In genomic region chr4:111400736-111401135, GRCh38 we compare ENCODE assay signal across 14 cellular contexts.
DNase-seq lines count a peak whose midpoint lies in the region; ATAC-seq and TF ChIP-seq lines count a peak whose summit lies in the region.
"Had no signal": no experiment of that assay in that cellular context is flagged by ENCODE, and none has a peak within 500 bp of the region (broad histone marks: within the 10 kb centered on the region; RNA-seq: fewer than 3 reads in every experiment).

No MANE protein-coding gene starts in this region.

- POLR2A ChIA-PET in PC-9 (lab: Charles Lee; ENCODE audit: unreplicated experiment) = no interaction called here

- H3K9me3 ChIP-seq in PC-9 (ENCODE audit: insufficient read depth, low read depth) = no peaks in the 10 kb centered on the region

- H3K9me2 ChIP-seq in PC-9 (ENCODE audit: insufficient read depth) = no peaks in the 10 kb centered on the region

- no peaks in the 10 kb centered on the region for H3K36me3 ChIP-seq in PC-9 (ENCODE audit: low read depth)

- intact Hi-C loops in PC-9 (cut with micrococcal nuclease; ENCODE audit: unreplicated experiment) = no loop called here

- ATAC-seq in stimulated activated memory B cell treated with anti-CD40 and anti-IgM and Interleukin-4, amounts not matched to agents 10 μg/mL and 1 μg/mL and 100 μg/mL, for 72 hours = no peak
- ATAC-seq: left lobe of liver, WTC11 had no signal

- no peak overlapping the region for H3K4me3 Mint-ChIP-seq in glutamatergic neuron (ENCODE audit: unreplicated experiment)
- H3K4me3 Mint-ChIP-seq in stimulated activated memory B cell treated with anti-CD40 and anti-IgM and Interleukin-4, amounts not matched to agents 10 μg/mL and 1 μg/mL and 100 μg/mL, for 72 hours = no peak overlapping the region
- H3K4me3 Mint-ChIP-seq: central memory CD8-positive, alpha-beta T cell; WTC11 had no signal

- H3F3A ChIP-seq in PC-9 (ENCODE audit: insufficient read depth, low read depth) = no peaks in the 10 kb centered on the region

- no peak overlapping the region for H2AFZ ChIP-seq in PC-9

- no peak overlapping the region for H3K4me3 ChIP-seq in PC-9

- H3K27me3 Mint-ChIP-seq in glutamatergic neuron (ENCODE audit: unreplicated experiment) = peaks cover 2% of the 10 kb centered on the region
- no peaks in the 10 kb centered on the region for H3K27me3 Mint-ChIP-seq in stimulated activated memory B cell treated with anti-CD40 and anti-IgM and Interleukin-4, amounts not matched to agents 10 μg/mL and 1 μg/mL and 100 μg/mL, for 72 hours
- H3K27me3 Mint-ChIP-seq: central memory CD8-positive, alpha-beta T cell had no signal

- no peaks in the 10 kb centered on the region for H3K4me1 ChIP-seq in PC-9 (replicated peaks; ENCODE audit: insufficient read depth)

- no peaks in the 10 kb centered on the region for H4K20me1 ChIP-seq in PC-9 (ENCODE audit: insufficient read depth)

- H3K27ac Mint-ChIP-seq in glutamatergic neuron (ENCODE audit: unreplicated experiment) = peak overlapping the region; percentile 10
- no peak overlapping the region for H3K27ac Mint-ChIP-seq in stimulated activated memory B cell treated with anti-CD40 and anti-IgM and Interleukin-4, amounts not matched to agents 10 μg/mL and 1 μg/mL and 100 μg/mL, for 72 hours
- H3K27ac Mint-ChIP-seq: WTC11 had no signal

- no peaks in the 10 kb centered on the region for H3K36me3 Mint-ChIP-seq in glutamatergic neuron (ENCODE audit: unreplicated experiment)
- no peaks in the 10 kb centered on the region for H3K36me3 Mint-ChIP-seq in stimulated activated memory B cell treated with anti-CD40 and anti-IgM and Interleukin-4, amounts not matched to agents 10 μg/mL and 1 μg/mL and 100 μg/mL, for 72 hours
- H3K36me3 Mint-ChIP-seq: WTC11 had no signal

- no peaks in the 10 kb centered on the region for H3K79me2 ChIP-seq in PC-9 (ENCODE audit: low read depth)

- no peaks in the 10 kb centered on the region for H3K27me3 ChIP-seq in PC-9 (ENCODE audit: insufficient read depth, low read depth)

- CTCF ChIA-PET in PC-9 (lab: Charles Lee) = no interaction called here

- DNase-seq in NCI-H2107 treated with DMSO at 0.1 percent for 48 hours (lab: John Stamatoyannopoulos, UW; ENCODE audit: unreplicated experiment) = peak; percentile 15
- DNase-seq in NCI-H2107 (lab: John Stamatoyannopoulos, UW) = no peak
- DNase-seq in SHP77 treated with DMSO at 0.1 percent for 48 hours (lab: John Stamatoyannopoulos, UW) = peak; percentile 32
- no peak for DNase-seq in glutamatergic neuron
- peak in 18 of 49 donors; percentile 0 to 60 (median 18) for DNase-seq in substantia nigra (lab: John Stamatoyannopoulos, UW)
- no peak for DNase-seq in iPS-NIHi11 (ENCODE audit: low spot score)
- no peak for DNase-seq in PC-9
- DNase-seq: 8988T; MM.1S; stimulated activated CD4-positive, alpha-beta T cell treated with anti-CD3 and anti-CD28 coated beads, Interleukin-1b, Interleukin-23, amount 100 ng/mL, for 48 hours had no signal

- H3K9me3 Mint-ChIP-seq in glutamatergic neuron (ENCODE audit: unreplicated experiment) = peaks cover 5% of the 10 kb centered on the region
- H3K9me3 Mint-ChIP-seq in stimulated activated memory B cell treated with anti-CD40 and anti-IgM and Interleukin-4, amounts not matched to agents 10 μg/mL and 1 μg/mL and 100 μg/mL, for 72 hours = no peaks in the 10 kb centered on the region
- H3K9me3 Mint-ChIP-seq: WTC11 had no signal

- TF ChIP-seq CTCF in glutamatergic neuron (IDR thresholded peaks at IDR 0.05; ENCODE audit: partially characterized antibody, unreplicated experiment) = no peak
- TF ChIP-seq CTCF in PC-9 (conservative IDR thresholded peaks at IDR 0.05) = no peak

- H3K4me1 Mint-ChIP-seq in glutamatergic neuron (ENCODE audit: low read depth, unreplicated experiment) = peaks cover 9% of the 10 kb centered on the region
- H3K4me1 Mint-ChIP-seq in stimulated activated memory B cell treated with anti-CD40 and anti-IgM and Interleukin-4, amounts not matched to agents 10 μg/mL and 1 μg/mL and 100 μg/mL, for 72 hours = no peaks in the 10 kb centered on the region
- H3K4me1 Mint-ChIP-seq: central memory CD8-positive, alpha-beta T cell; WTC11 had no signal

- H3K4me2 ChIP-seq in PC-9 = no peak overlapping the region

- H3K27ac ChIP-seq in substantia nigra (ENCODE audit: low read depth, low read length, poor library complexity, severe bottlenecking) = peak overlapping the region; percentile 52
- no peak overlapping the region for H3K27ac ChIP-seq in PC-9

- BruUV-seq in PC-9 (replicated peaks; lab: Mats Ljungman, UMichigan) = no TSS peak

Comparison
In these comparisons a context has a peak if more than half of its experiments do, and no peak if none do; other contexts are left out.
1. DNase-seq: peak in NCI-H2107 treated with DMSO at 0.1 percent for 48 hours (single experiment) and SHP77 treated with DMSO at 0.1 percent for 48 hours (single experiment); none in NCI-H2107 (single experiment), glutamatergic neuron (single experiment), iPS-NIHi11 (single experiment) and PC-9 (0 of 2).